Comparison of ENCODE assay signal across 17 cellular contexts in genomic region chr7:108421720-108422331, GRCh38.
"Had no signal": no experiment of that assay in that cellular context is flagged by ENCODE, and none has a peak within 500 bp of the region (broad histone marks: within the 10 kb centered on the region; RNA-seq: fewer than 3 reads in every experiment).

No MANE protein-coding gene starts in this region.

- H3K4me3 ChIP-seq: adrenal gland, gastrocnemius medialis, left ventricle myocardium inferior, psoas muscle, right lobe of liver, spleen, transverse colon had no signal

- H3K27ac Mint-ChIP-seq: activated CD8-positive, alpha-beta T cell treated with anti-CD3 and anti-CD28 coated beads for 36 hours; activated T-cell treated with anti-CD3 and anti-CD28 coated beads, Interleukin-2, amount 50 U/mL, for 72 hours; nephron; stimulated activated memory B cell treated with anti-CD40 and anti-IgM and Interleukin-4, amounts not matched to agents 10 μg/mL and 1 μg/mL and 100 μg/mL, for 72 hours had no signal

- H3K36me3 ChIP-seq: adrenal gland, gastrocnemius medialis, left ventricle myocardium inferior, right lobe of liver, spleen, transverse colon had no signal

- H3K4me1 Mint-ChIP-seq: nephron had no signal

- H3K36me3 Mint-ChIP-seq: stimulated activated memory B cell treated with anti-CD40 and anti-IgM and Interleukin-4, amounts not matched to agents 10 μg/mL and 1 μg/mL and 100 μg/mL, for 72 hours had no signal

- H3K4me3 Mint-ChIP-seq: activated CD8-positive, alpha-beta T cell treated with anti-CD3 and anti-CD28 coated beads for 36 hours; activated T-cell treated with anti-CD3 and anti-CD28 coated beads, Interleukin-2, amount 50 U/mL, for 72 hours; nephron; stimulated activated memory B cell treated with anti-CD40 and anti-IgM and Interleukin-4, amounts not matched to agents 10 μg/mL and 1 μg/mL and 100 μg/mL, for 72 hours had no signal

- H3K27ac ChIP-seq: gastrocnemius medialis, left ventricle myocardium inferior, psoas muscle, right lobe of liver, spleen, transverse colon had no signal

- H3K4me1 ChIP-seq: gastrocnemius medialis, left ventricle myocardium inferior, psoas muscle, right lobe of liver, transverse colon had no signal

- DNase-seq: activated CD4-positive, alpha-beta T cell treated with anti-CD3 and anti-CD28 coated beads for 1 hour; activated CD8-positive, alpha-beta memory T cell treated with anti-CD3 and anti-CD28 coated beads, Interleukin-2, amount 50 U/mL, for 4 hours; activated CD8-positive, alpha-beta T cell treated with anti-CD3 and anti-CD28 coated beads for 36 hours; activated naive CD4-positive, alpha-beta T cell; activated T-cell treated with anti-CD3 and anti-CD28 coated beads, Interleukin-2, amount 50 U/mL, for 72 hours; adrenal gland; gastrocnemius medialis; islet precursor cell; left ventricle myocardium inferior; mesenchymal stem cell; psoas muscle; right lobe of liver; spleen; stimulated activated CD4-positive, alpha-beta T cell treated with anti-CD3 and anti-CD28 coated beads, Interleukin-1b, Interleukin-23, amount 100 ng/mL, for 48 hours; transverse colon had no signal

- H3K9me3 Mint-ChIP-seq: activated CD8-positive, alpha-beta T cell treated with anti-CD3 and anti-CD28 coated beads for 36 hours; activated T-cell treated with anti-CD3 and anti-CD28 coated beads, Interleukin-2, amount 50 U/mL, for 72 hours; nephron; stimulated activated memory B cell treated with anti-CD40 and anti-IgM and Interleukin-4, amounts not matched to agents 10 μg/mL and 1 μg/mL and 100 μg/mL, for 72 hours had no signal

- H3K9me3 ChIP-seq: adrenal gland, gastrocnemius medialis, left ventricle myocardium inferior, psoas muscle, right lobe of liver, spleen, transverse colon had no signal
